Comparison of ENCODE assay signal across 22 cellular contexts in genomic region chr1:47777322-47777721, GRCh38.
DNase-seq lines count a peak whose midpoint lies in the region; ATAC-seq, FAIRE-seq and TF ChIP-seq lines count a peak whose summit lies in the region.
"Had no signal": no experiment of that assay in that cellular context is flagged by ENCODE, and none has a peak within 500 bp of the region (broad histone marks: within the 10 kb centered on the region; RNA-seq: fewer than 3 reads in every experiment).

No MANE protein-coding gene starts in this region.

- intact Hi-C loops in Right ventricle myocardium inferior (cut with DNase I), result no loop called here
- intact Hi-C loops in right cardiac atrium (cut with DNase I), result no loop called here

- peak overlapping the region; percentile 15; the same call in 1 of the 2 replicates for H4K8ac ChIP-seq in H1 (ENCODE audit: extremely low read depth, insufficient read depth, low read length)

- ATAC-seq in Right ventricle myocardium inferior (no peak), right cardiac atrium (no peak)
- ATAC-seq in stimulated activated effector memory CD8-positive, alpha-beta T cell treated with anti-CD3 and anti-CD28 coated beads, Interleukin-12 subunit alpha, Interleukin-12 subunit beta, amount 100 ng/mL, for 72 hours, result no peak
- ATAC-seq: GM12878 had no signal

- H3K79me2 ChIP-seq in H1 (ENCODE audit: control insufficient read depth in 1 of 2, insufficient read depth in 2 of 2, low read length in 2 of 2), result no peaks in the 10 kb centered on the region

- no peaks in the 10 kb centered on the region for H3K36me3 Mint-ChIP-seq in stimulated activated effector memory CD8-positive, alpha-beta T cell treated with anti-CD3 and anti-CD28 coated beads, Interleukin-12 subunit alpha, Interleukin-12 subunit beta, amount 100 ng/mL, for 72 hours
- H3K36me3 Mint-ChIP-seq: CD14-positive monocyte; CD8-positive, alpha-beta memory T cell had no signal

- no peak overlapping the region for H2BK15ac ChIP-seq in H1 (ENCODE audit: low read length)

- WGBS in right cardiac atrium, result 89% methylated on average over 6 of the region's 6 CpGs
- 92% methylated on average over 6 of the region's 6 CpGs; no CpG with 5 or more reads in 1 of the 2 experiments for WGBS in H1 (ENCODE audit: extremely low coverage in 1 of 2, insufficient coverage in 1 of 2, insufficient read length in 1 of 2, insufficient replicate concordance in 2 of 2, low coverage in 1 of 2, low lambda C conversion rate in 2 of 2, missing lambda C conversion rate in 1 of 2), 2 experiments

- H3K4me3 ChIP-seq in right cardiac atrium (ENCODE audit: low read length) (no peak overlapping the region), SJCRH30 (no peak overlapping the region), H1 (ENCODE audit: extremely low read depth in 1 of 4, insufficient read depth in 2 of 4, low read depth in 3 of 4, low read length in 4 of 4) (no peak overlapping the region)
- H3K4me3 ChIP-seq: BLaER1 treated with 17β-estradiol and CSF1 and Interleukin-3, amounts not matched to agents 10 nM and 100 nM; GM12878 had no signal

- no peaks in the 10 kb centered on the region for H3K23me2 ChIP-seq in H1 (ENCODE audit: low read depth, low read length)

- H3K14ac ChIP-seq in H1 (ENCODE audit: insufficient read length), result no peak overlapping the region

- no peaks in the 10 kb centered on the region for H3K79me1 ChIP-seq in H1 (ENCODE audit: low read depth, low read length)

- H3K9ac ChIP-seq in H1 (replicated peaks in 1 of 4; ENCODE audit: extremely low read depth in 1 of 4, low read depth in 3 of 4, low read length in 3 of 4), result no peak overlapping the region

- no peak overlapping the region for H2AFZ ChIP-seq in H1 (ENCODE audit: low read length)

- H3K27me3 ChIP-seq in right cardiac atrium (ENCODE audit: control insufficient read depth, insufficient read depth) (no peaks in the 10 kb centered on the region), SJCRH30 (no peaks in the 10 kb centered on the region), H1 (replicated peaks in 1 of 4; ENCODE audit: control insufficient read depth in 3 of 4, extremely low read depth in 1 of 4, insufficient read depth in 3 of 4, low read length in 3 of 4) (no peaks in the 10 kb centered on the region)
- H3K27me3 ChIP-seq: BLaER1 treated with 17β-estradiol and CSF1 and Interleukin-3, amounts not matched to agents 10 nM and 100 nM had no signal

- no peak overlapping the region for H3K18ac ChIP-seq in H1 (ENCODE audit: extremely low read depth, low read length)

- no peak overlapping the region for H3K27ac Mint-ChIP-seq in stimulated activated effector memory CD8-positive, alpha-beta T cell treated with anti-CD3 and anti-CD28 coated beads, Interleukin-12 subunit alpha, Interleukin-12 subunit beta, amount 100 ng/mL, for 72 hours
- H3K27ac Mint-ChIP-seq: B cell; CD4-positive, alpha-beta T cell; CD8-positive, alpha-beta memory T cell had no signal

- no peak for TF ChIP-seq POLR2A in H1 (IDR thresholded peaks at IDR 0.05; ENCODE audit: control extremely low read depth in 1 of 2, low read depth in 2 of 2, low read length in 2 of 2)

- FAIRE-seq in H1 (lab: Jason Lieb, UNC), result no peak
- FAIRE-seq: A204.1, D721Med, GM12878 had no signal

- H3K9me3 ChIP-seq in right cardiac atrium (ENCODE audit: control insufficient read depth, low read length) (no peaks in the 10 kb centered on the region), SJCRH30 (replicated peaks) (no peaks in the 10 kb centered on the region), H1 (ENCODE audit: insufficient read depth in 2 of 2, low read depth in 1 of 2, low read length in 1 of 2) (no peaks in the 10 kb centered on the region)

- H2BK12ac ChIP-seq in H1 (ENCODE audit: low read depth, low read length), result no peak overlapping the region

- no peak overlapping the region for H2AK5ac ChIP-seq in H1 (ENCODE audit: low read depth, low read length)

- no peak overlapping the region for H3K4ac ChIP-seq in H1 (replicated peaks; ENCODE audit: insufficient read length, low read depth, low read length)

- CTCF ChIA-PET in H1 (lab: Charles Lee; ENCODE audit: partially characterized antibody), result interaction anchor here (1.0 to 4.4 kb wide), 9 partner anchors 9 to 328 kb away, joined by 3 to 30 read pairs (median 4); no protein-coding TSS in a partner anchor

- no peak overlapping the region for H3K23ac ChIP-seq in H1 (ENCODE audit: insufficient read length)

- H4K91ac ChIP-seq in H1 (replicated peaks; ENCODE audit: insufficient read length, low read length), result no peak overlapping the region

- no peak for TF ChIP-seq CTCF in H1 (IDR thresholded peaks at IDR 0.05; ENCODE audit: control extremely low read depth in 1 of 3, insufficient read depth in 1 of 3, low read depth in 1 of 3, low read length in 3 of 3)

- H4K5ac ChIP-seq in H1 (ENCODE audit: insufficient read length, low read depth, low read length), result no peak overlapping the region

- POLR2A ChIA-PET in H1 (lab: Charles Lee; ENCODE audit: partially characterized antibody), result interaction anchor here (1.0 kb wide), 1 partner anchor 20 kb away, joined by 3 read pairs; no protein-coding TSS in a partner anchor

- no peak for TF ChIP-seq RAD21 in H1 (IDR thresholded peaks at IDR 0.05 in 1 of 2, conservative IDR thresholded peaks at IDR 0.05 in 1 of 2; ENCODE audit: low read depth in 2 of 2, low read length in 2 of 2)

- no peak overlapping the region for H2BK5ac ChIP-seq in H1 (ENCODE audit: low read depth, low read length)

- DNase-seq in Right ventricle myocardium inferior (ENCODE audit: missing footprints), result peak; percentile 9
- no peak for DNase-seq in right cardiac atrium
- no peak for DNase-seq in SJCRH30
- no peak for DNase-seq in H1 (ENCODE audit: low read depth in 1 of 2, low spot score in 2 of 2)
- DNase-seq in GM19240 (ENCODE audit: insufficient read length, low spot score), result no peak
- DNase-seq in stimulated activated effector memory CD8-positive, alpha-beta T cell treated with anti-CD3 and anti-CD28 coated beads, Interleukin-12 subunit alpha, Interleukin-12 subunit beta, amount 100 ng/mL, for 72 hours (ENCODE audit: low spot score in 2 of 2), result no peak
- no peak for DNase-seq in glomerular visceral epithelial cell (ENCODE audit: extremely low spot score)
- DNase-seq: CD4-positive, alpha-beta T cell; CD8-positive, alpha-beta memory T cell; DMS 273 treated with DMSO at 0.1 percent for 48 hours; DMS79; EL; GDM1; GOT3; HCEC 1CT had no signal

- H3K4me1 ChIP-seq in right cardiac atrium (ENCODE audit: control insufficient read depth, insufficient read depth, low read length), result peaks cover 4% of the 10 kb centered on the region
- peaks cover 38% of the 10 kb centered on the region for H3K4me1 ChIP-seq in SJCRH30
- peaks cover 0 to 17% (median 5%) of the 10 kb centered on the region in 4 experiments; a peak in 6 of 7 replicates for H3K4me1 ChIP-seq in H1 (replicated peaks in 1 of 4; ENCODE audit: control insufficient read depth in 3 of 4, insufficient read depth in 4 of 4, low read length in 3 of 4)

- no peak for TF ChIP-seq EP300 in H1 (IDR thresholded peaks at IDR 0.05; ENCODE audit: borderline replicate concordance in 1 of 2, low read depth in 2 of 2, low read length in 2 of 2)

- H4K20me1 ChIP-seq in H1 (replicated peaks in 1 of 2; ENCODE audit: control insufficient read depth in 1 of 2, insufficient read depth in 2 of 2, low read length in 2 of 2), result no peaks in the 10 kb centered on the region
- H4K20me1 ChIP-seq: BLaER1 treated with 17β-estradiol and CSF1 and Interleukin-3, amounts not matched to agents 10 nM and 100 nM had no signal

- no peak overlapping the region for H3K56ac ChIP-seq in H1 (replicated peaks; ENCODE audit: insufficient read length, low read depth, low read length)

- no peak overlapping the region for H3K4me2 ChIP-seq in H1 (ENCODE audit: insufficient read depth in 1 of 2, low read depth in 2 of 2, low read length in 2 of 2)

- no peaks in the 10 kb centered on the region for H3K9me3 Mint-ChIP-seq in stimulated activated effector memory CD8-positive, alpha-beta T cell treated with anti-CD3 and anti-CD28 coated beads, Interleukin-12 subunit alpha, Interleukin-12 subunit beta, amount 100 ng/mL, for 72 hours
- H3K9me3 Mint-ChIP-seq: CD14-positive monocyte; CD4-positive, alpha-beta T cell; CD8-positive, alpha-beta memory T cell had no signal

- H3K27ac ChIP-seq in right cardiac atrium (ENCODE audit: low read length), result no peak overlapping the region
- peak overlapping the region; percentile 50 for H3K27ac ChIP-seq in SJCRH30
- no peak overlapping the region for H3K27ac ChIP-seq in H1 (ENCODE audit: low read depth, low read length)
- H3K27ac ChIP-seq: 22Rv1; BLaER1 treated with 17β-estradiol and CSF1 and Interleukin-3, amounts not matched to agents 10 nM and 100 nM had no signal

- no peak overlapping the region for H2BK20ac ChIP-seq in H1 (ENCODE audit: low read length)

- no peak overlapping the region for H2BK120ac ChIP-seq in H1 (replicated peaks; ENCODE audit: low read depth, low read length)

- no peak overlapping the region for H3K4me3 Mint-ChIP-seq in stimulated activated effector memory CD8-positive, alpha-beta T cell treated with anti-CD3 and anti-CD28 coated beads, Interleukin-12 subunit alpha, Interleukin-12 subunit beta, amount 100 ng/mL, for 72 hours
- H3K4me3 Mint-ChIP-seq: B cell; CD14-positive monocyte; CD4-positive, alpha-beta T cell; CD8-positive, alpha-beta memory T cell had no signal

- H3K36me3 ChIP-seq in SJCRH30 (no peaks in the 10 kb centered on the region), H1 (ENCODE audit: control insufficient read depth in 2 of 4, insufficient read depth in 4 of 4, low read length in 3 of 4) (no peaks in the 10 kb centered on the region)
- H3K36me3 ChIP-seq: BLaER1 treated with 17β-estradiol and CSF1 and Interleukin-3, amounts not matched to agents 10 nM and 100 nM had no signal

- H3K4me1 Mint-ChIP-seq in stimulated activated effector memory CD8-positive, alpha-beta T cell treated with anti-CD3 and anti-CD28 coated beads, Interleukin-12 subunit alpha, Interleukin-12 subunit beta, amount 100 ng/mL, for 72 hours, result no peaks in the 10 kb centered on the region
- H3K4me1 Mint-ChIP-seq: B cell; CD14-positive monocyte; CD8-positive, alpha-beta memory T cell had no signal

TF ChIP-seq in H1, 55 proteins besides CTCF, POLR2A, EP300 and RAD21:
- TF ChIP-seq POLR2AphosphoS5 (IDR thresholded peaks at IDR 0.05; ENCODE audit: low read depth, low read length) (no peak), KDM1A (IDR thresholded peaks at IDR 0.05; ENCODE audit: borderline replicate concordance, low read length) (peak; percentile 55; the same call in 1 of the 2 replicates)
